ENCODE assay signal across 18 cellular contexts in the genomic region with DNA sequence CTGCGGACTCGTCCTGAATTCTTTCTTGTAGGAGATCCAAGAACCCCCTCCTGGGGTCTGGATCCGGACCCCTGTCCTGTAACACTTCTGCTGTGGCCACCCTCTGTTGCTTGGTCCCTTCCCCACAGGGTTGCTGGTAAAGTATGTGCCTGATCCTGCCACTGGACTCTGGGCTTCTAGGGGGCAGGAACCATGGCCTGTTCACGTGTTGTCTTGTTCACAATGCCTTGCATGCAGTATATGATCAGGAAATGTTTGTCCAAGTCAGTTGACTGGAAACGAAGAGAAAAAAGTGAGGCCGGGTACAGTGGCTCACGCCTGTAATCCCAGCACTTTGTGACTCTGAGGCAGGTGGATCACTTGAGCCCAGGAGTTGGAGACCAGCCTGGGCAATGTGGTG.
DNase-seq lines count a peak whose midpoint lies in the region; FAIRE-seq and TF ChIP-seq lines count a peak whose summit lies in the region.
"Had no signal": no experiment of that assay in that cellular context is flagged by ENCODE, and none has a peak within 500 bp of the region (broad histone marks: within the 10 kb centered on the region; RNA-seq: fewer than 3 reads in every experiment).

No MANE protein-coding gene starts in this region.

- H3K4me1 Mint-ChIP-seq in HFFc6 (ENCODE audit: low read depth): peaks cover 6% of the 10 kb centered on the region
- H3K4me1 Mint-ChIP-seq: CD4-positive, CD25-positive, alpha-beta regulatory T cell had no signal

- TF ChIP-seq CTCF in HFFc6 (IDR thresholded peaks at IDR 0.05) (no peak), WI38 (IDR thresholded peaks at IDR 0.05; ENCODE audit: low read depth, low read length) (no peak)

- H3K23ac ChIP-seq in mesendoderm (ENCODE audit: low read length): no peak overlapping the region

- no peak overlapping the region for H3K27ac Mint-ChIP-seq in HFFc6

- H3K4me2 ChIP-seq in mesendoderm (ENCODE audit: low read length): no peak overlapping the region
- H3K4me2 ChIP-seq: BLaER1 treated with 17β-estradiol and CSF1 and Interleukin-3, amounts not matched to agents 10 nM and 100 nM had no signal

- H2BK120ac ChIP-seq in mesendoderm (ENCODE audit: low read depth, low read length): no peak overlapping the region

- no peak for DNase-seq in HFFc6
- no peak for DNase-seq in mesendoderm
- DNase-seq in urothelium cell line (ENCODE audit: low spot score): no peak
- DNase-seq in HK-2 (ENCODE audit: unreplicated experiment): no peak
- no peak for DNase-seq in activated CD4-positive, alpha-beta T cell treated with anti-CD3 and anti-CD28 coated beads for 48 hours
- no peak for DNase-seq in cardiac septum (ENCODE audit: low spot score)
- DNase-seq: ACHN; CD4-positive, CD25-positive, alpha-beta regulatory T cell; DMS 273 treated with DMSO at 0.1 percent for 48 hours; DMS79; GM23248; IMR-90; KBM-7 had no signal

- no peak overlapping the region for H4K8ac ChIP-seq in mesendoderm (ENCODE audit: low read depth, low read length)

- peak overlapping the region; percentile 17 for H3K56ac ChIP-seq in mesendoderm (ENCODE audit: low read length)

- H3K79me2 ChIP-seq in mesendoderm (ENCODE audit: control insufficient read depth, insufficient read depth, low read length): no peaks in the 10 kb centered on the region

- H2BK15ac ChIP-seq in mesendoderm (replicated peaks; ENCODE audit: low read depth): no peak overlapping the region

- no peak overlapping the region for H3K4ac ChIP-seq in mesendoderm (ENCODE audit: low read depth, low read length)

- no peak overlapping the region for H3K9ac ChIP-seq in mesendoderm (ENCODE audit: low read length)
- H3K9ac ChIP-seq: BLaER1 treated with 17β-estradiol and CSF1 and Interleukin-3, amounts not matched to agents 10 nM and 100 nM; GM23248 had no signal

- peaks cover 37% of the 10 kb centered on the region for H3K27me3 Mint-ChIP-seq in HFFc6 (ENCODE audit: insufficient read depth)

- H3K27ac ChIP-seq in mesendoderm (ENCODE audit: low read depth, low read length): no peak overlapping the region
- H3K27ac ChIP-seq: BLaER1 treated with 17β-estradiol and CSF1 and Interleukin-3, amounts not matched to agents 10 nM and 100 nM; GM23248 had no signal

- no peak overlapping the region for H2AK5ac ChIP-seq in mesendoderm (ENCODE audit: low read length)

- H3K4me3 ChIP-seq in WI38 (ENCODE audit: low read depth, low read length) (0 out of 2 replicates have a peak overlapping the region, but pooled peaks have one; percentile 3), mesendoderm (ENCODE audit: low read length) (no peak overlapping the region)
- H3K4me3 ChIP-seq: BLaER1 treated with 17β-estradiol and CSF1 and Interleukin-3, amounts not matched to agents 10 nM and 100 nM; GM12878; GM23248 had no signal

- no peak overlapping the region for H3K18ac ChIP-seq in mesendoderm (ENCODE audit: low read length)

- peak; percentile 44 for FAIRE-seq in urothelium cell line (lab: Jason Lieb, UNC)
- FAIRE-seq: GM12878, GM18507, H54 had no signal

- no peak overlapping the region for H2BK5ac ChIP-seq in mesendoderm (ENCODE audit: low read length)

- H3K27me3 ChIP-seq in mesendoderm (ENCODE audit: insufficient read depth, low read length, poor library complexity): no peaks in the 10 kb centered on the region
- H3K27me3 ChIP-seq: BLaER1 treated with 17β-estradiol and CSF1 and Interleukin-3, amounts not matched to agents 10 nM and 100 nM had no signal

- WGBS in mesendoderm (ENCODE audit: extremely low coverage, insufficient coverage, low lambda C conversion rate): no CpG with 5 or more reads among the region's 7 CpGs

- no peaks in the 10 kb centered on the region for H3K9me3 Mint-ChIP-seq in HFFc6

- no peaks in the 10 kb centered on the region for H3K36me3 ChIP-seq in mesendoderm (ENCODE audit: control insufficient read depth, insufficient read depth, low read length)
- H3K36me3 ChIP-seq: BLaER1 treated with 17β-estradiol and CSF1 and Interleukin-3, amounts not matched to agents 10 nM and 100 nM had no signal

- H3K79me1 ChIP-seq in mesendoderm (ENCODE audit: low read length): no peaks in the 10 kb centered on the region

- H3K4me1 ChIP-seq in mesendoderm (ENCODE audit: control insufficient read depth, low read depth, low read length): peaks cover 9% of the 10 kb centered on the region

- peak overlapping the region; percentile 46; the same call in 1 of the 2 replicates for H3K4me3 Mint-ChIP-seq in HFFc6
- H3K4me3 Mint-ChIP-seq: CD4-positive, CD25-positive, alpha-beta regulatory T cell had no signal

- H4K5ac ChIP-seq in mesendoderm (ENCODE audit: low read length): no peak overlapping the region

- intact Hi-C loops in cardiac septum (cut with DNase I): no loop called here

- no peaks in the 10 kb centered on the region for H3K36me3 Mint-ChIP-seq in HFFc6 (ENCODE audit: low read depth)
- H3K36me3 Mint-ChIP-seq: CD4-positive, CD25-positive, alpha-beta regulatory T cell had no signal
